35 cellular contexts compared by ENCODE assay signal in genomic region chr11:21806508-21806907, GRCh38.
"Had no signal": no experiment of that assay in that cellular context is flagged by ENCODE, and none has a peak within 500 bp of the region (broad histone marks: within the 10 kb centered on the region; RNA-seq: fewer than 3 reads in every experiment).

No MANE protein-coding gene starts in this region.

- ATAC-seq: activated T-cell treated with anti-CD3 and anti-CD28 coated beads, Interleukin-2, amount 50 U/mL, for 72 hours; activated T-helper 17 cell treated with anti-CD3 and anti-CD28 coated beads, Interleukin-2, amount 50 U/mL, for 72 hours; body of pancreas had no signal

- H3K27ac ChIP-seq: adrenal gland, body of pancreas, brain microvascular endothelial cell, breast epithelium, VCaP had no signal

- H3K27ac Mint-ChIP-seq: activated B cell treated with CpG ODN at 0.5 μM for 24 hours; activated CD4-positive, alpha-beta memory T cell treated with anti-CD3 and anti-CD28 coated beads for 36 hours; activated CD4-positive, alpha-beta T cell treated with anti-CD3 and anti-CD28 coated beads, Interleukin-2, amount 10 ng/mL, durations not matched to agents 24 days and 14 days; activated naive CD4-positive, alpha-beta T cell treated with anti-CD3 and anti-CD28 coated beads for 36 hours; activated naive CD4-positive, alpha-beta T cell treated with anti-CD3 and anti-CD28 coated beads, Interleukin-2, amount 50 U/mL, for 72 hours; activated T-cell treated with anti-CD3 and anti-CD28 coated beads, Interleukin-2, amount 50 U/mL, for 72 hours; activated T-helper 1 cell treated with anti-CD3 and anti-CD28 coated beads, Interleukin-12 subunit alpha, Interleukin-12 subunit beta, Interleukin-2, Interleukin-4 antibody, amounts not matched to agents 30 ng/mL and 10 ng/mL and 1 ng/mL, durations not matched to agents 14 hours and 24 hours and 36 hours; activated T-helper 17 cell treated with anti-CD3 and anti-CD28 coated beads, Interleukin-2, amount 50 U/mL, for 72 hours; T-helper 2 cell treated with Interferon-gamma antibody and Interleukin-4, amounts not matched to agents 5 μg/mL and 100 μg/mL, for 36 hours had no signal

- H3K4me1 Mint-ChIP-seq: activated B cell treated with CpG ODN at 0.5 μM for 24 hours; activated CD4-positive, alpha-beta T cell treated with anti-CD3 and anti-CD28 coated beads, Interleukin-2, amount 10 ng/mL, durations not matched to agents 24 days and 14 days; activated naive CD8-positive, alpha-beta T cell treated with anti-CD3 and anti-CD28 coated beads for 36 hours; activated T-helper 17 cell treated with anti-CD3 and anti-CD28 coated beads, Interleukin-2, amount 50 U/mL, for 72 hours had no signal

- H3K4me3 Mint-ChIP-seq: activated B cell treated with CpG ODN at 0.5 μM for 24 hours; activated CD4-positive, alpha-beta memory T cell treated with anti-CD3 and anti-CD28 coated beads for 36 hours; activated CD4-positive, alpha-beta T cell treated with anti-CD3 and anti-CD28 coated beads, Interleukin-2, amount 10 ng/mL, durations not matched to agents 24 days and 14 days; activated naive CD4-positive, alpha-beta T cell treated with anti-CD3 and anti-CD28 coated beads for 36 hours; activated naive CD8-positive, alpha-beta T cell treated with anti-CD3 and anti-CD28 coated beads for 36 hours; activated T-cell treated with anti-CD3 and anti-CD28 coated beads, Interleukin-2, amount 50 U/mL, for 4 hours; activated T-cell treated with anti-CD3 and anti-CD28 coated beads, Interleukin-2, amount 50 U/mL, for 72 hours; activated T-helper 1 cell treated with anti-CD3 and anti-CD28 coated beads, Interleukin-12 subunit alpha, Interleukin-12 subunit beta, Interleukin-2, Interleukin-4 antibody, amounts not matched to agents 30 ng/mL and 10 ng/mL and 1 ng/mL, durations not matched to agents 14 hours and 24 hours and 36 hours; activated T-helper 17 cell treated with anti-CD3 and anti-CD28 coated beads, Interleukin-2, amount 50 U/mL, for 72 hours; T-helper 2 cell treated with Interferon-gamma antibody and Interleukin-4, amounts not matched to agents 5 μg/mL and 100 μg/mL, for 36 hours had no signal

- H3K9me3 ChIP-seq: adrenal gland, body of pancreas, breast epithelium had no signal

- H3K27me3 Mint-ChIP-seq: activated B cell treated with CpG ODN at 0.5 μM for 24 hours; activated CD4-positive, alpha-beta memory T cell treated with anti-CD3 and anti-CD28 coated beads for 36 hours; activated CD4-positive, alpha-beta T cell treated with anti-CD3 and anti-CD28 coated beads, Interleukin-2, amount 10 ng/mL, durations not matched to agents 24 days and 14 days; activated naive CD8-positive, alpha-beta T cell treated with anti-CD3 and anti-CD28 coated beads for 36 hours; activated T-helper 17 cell treated with anti-CD3 and anti-CD28 coated beads, Interleukin-2, amount 50 U/mL, for 72 hours had no signal

- H3K27me3 ChIP-seq: adrenal gland, body of pancreas, brain microvascular endothelial cell, breast epithelium had no signal

- H3K4me1 ChIP-seq: adrenal gland, body of pancreas, breast epithelium had no signal

- FAIRE-seq: astrocyte, colon, TTC549 had no signal

- H3K4me3 ChIP-seq: adrenal gland, body of pancreas, breast epithelium had no signal

- H3K36me3 ChIP-seq: adrenal gland, brain microvascular endothelial cell, breast epithelium had no signal

- DNase-seq: activated B cell treated with CpG ODN at 0.5 μM for 24 hours; activated CD4-positive, alpha-beta memory T cell treated with anti-CD3 and anti-CD28 coated beads for 36 hours; activated CD4-positive, alpha-beta T cell treated with anti-CD3 and anti-CD28 coated beads for 4 hours; activated CD4-positive, alpha-beta T cell treated with anti-CD3 and anti-CD28 coated beads, Interleukin-2, amount 10 ng/mL, durations not matched to agents 24 days and 14 days; activated CD4-positive, alpha-beta T cell treated with anti-CD3 and anti-CD28 coated beads, Interleukin-2, amount 50 U/mL, for 1 hour; activated CD4-positive, alpha-beta T cell treated with anti-CD3 and anti-CD28 coated beads, Interleukin-2, amount 50 U/mL, for 4 hours; activated CD4-positive, CD25-positive, alpha-beta regulatory T cell treated with anti-CD3 and anti-CD28 coated beads, Interleukin-2, amount 50 U/mL, for 72 hours; activated CD8-positive, alpha-beta memory T cell treated with anti-CD3 and anti-CD28 coated beads, Interleukin-2, amount 50 U/mL, for 4 hours; activated effector memory CD4-positive, alpha-beta T cell treated with anti-CD3 and anti-CD28 coated beads, Interleukin-2, amount 50 U/mL, for 16 hours; activated gamma-delta T cell treated with Interleukin-2 at 50 U/mL for 16 hours; activated naive CD4-positive, alpha-beta T cell; activated naive CD4-positive, alpha-beta T cell treated with anti-CD3 and anti-CD28 coated beads, Interleukin-2, amount 50 U/mL, for 16 hours; activated T-cell treated with anti-CD3 and anti-CD28 coated beads for 4 hours; activated T-cell treated with anti-CD3 and anti-CD28 coated beads, Interleukin-2, amount 50 U/mL, for 1 hour; activated T-cell treated with anti-CD3 and anti-CD28 coated beads, Interleukin-2, amount 50 U/mL, for 4 hours; activated T-cell treated with anti-CD3 and anti-CD28 coated beads, Interleukin-2, amount 50 U/mL, for 72 hours; adrenal gland; amniotic stem cell; aorta; body of pancreas; brain microvascular endothelial cell; central memory CD4-positive, alpha-beta T cell; T-helper 2 cell; T-helper 9 cell had no signal

- H3K36me3 Mint-ChIP-seq: activated CD4-positive, alpha-beta memory T cell treated with anti-CD3 and anti-CD28 coated beads for 36 hours; activated naive CD8-positive, alpha-beta T cell treated with anti-CD3 and anti-CD28 coated beads for 36 hours had no signal
